1 cellular context compared by ENCODE assay signal in the genomic region with DNA sequence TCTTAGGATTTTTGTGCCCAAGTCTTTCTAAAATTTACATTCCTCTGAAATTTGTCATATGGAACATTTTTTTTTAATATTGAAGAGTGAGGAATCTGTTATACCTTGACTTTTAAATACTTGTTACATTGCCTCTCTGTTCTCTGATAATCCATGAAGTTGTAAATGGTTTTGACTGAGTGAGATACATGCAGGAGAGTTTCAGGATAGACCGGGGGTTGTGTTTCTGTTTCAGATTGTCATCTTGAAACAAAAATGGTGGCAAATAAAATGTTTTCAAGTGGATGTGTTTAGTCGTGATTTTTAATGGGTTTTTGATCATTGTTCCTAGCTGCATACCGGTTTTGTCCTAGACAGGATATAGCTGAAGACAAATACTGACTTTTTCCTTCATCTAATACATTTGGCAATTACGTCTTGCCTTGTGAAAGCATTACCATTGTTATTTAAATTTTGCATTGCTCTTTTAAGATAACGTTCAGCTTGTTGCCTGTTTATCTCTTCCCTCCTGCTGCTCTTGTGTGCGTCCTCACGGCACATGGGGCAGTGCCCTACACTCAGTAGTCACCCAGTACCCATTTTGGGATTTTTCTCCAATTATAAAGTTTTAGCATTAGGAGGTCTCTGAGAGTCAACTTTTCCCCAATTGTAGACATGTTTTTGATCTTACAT.
TF ChIP-seq lines count a peak whose summit lies in the region.

No MANE protein-coding gene starts in this region.

TF ChIP-seq in GM23338, 12 proteins besides CTCF, POLR2A, EP300 and RAD21 (continued from another document):
- TF ChIP-seq, protein P1, sequence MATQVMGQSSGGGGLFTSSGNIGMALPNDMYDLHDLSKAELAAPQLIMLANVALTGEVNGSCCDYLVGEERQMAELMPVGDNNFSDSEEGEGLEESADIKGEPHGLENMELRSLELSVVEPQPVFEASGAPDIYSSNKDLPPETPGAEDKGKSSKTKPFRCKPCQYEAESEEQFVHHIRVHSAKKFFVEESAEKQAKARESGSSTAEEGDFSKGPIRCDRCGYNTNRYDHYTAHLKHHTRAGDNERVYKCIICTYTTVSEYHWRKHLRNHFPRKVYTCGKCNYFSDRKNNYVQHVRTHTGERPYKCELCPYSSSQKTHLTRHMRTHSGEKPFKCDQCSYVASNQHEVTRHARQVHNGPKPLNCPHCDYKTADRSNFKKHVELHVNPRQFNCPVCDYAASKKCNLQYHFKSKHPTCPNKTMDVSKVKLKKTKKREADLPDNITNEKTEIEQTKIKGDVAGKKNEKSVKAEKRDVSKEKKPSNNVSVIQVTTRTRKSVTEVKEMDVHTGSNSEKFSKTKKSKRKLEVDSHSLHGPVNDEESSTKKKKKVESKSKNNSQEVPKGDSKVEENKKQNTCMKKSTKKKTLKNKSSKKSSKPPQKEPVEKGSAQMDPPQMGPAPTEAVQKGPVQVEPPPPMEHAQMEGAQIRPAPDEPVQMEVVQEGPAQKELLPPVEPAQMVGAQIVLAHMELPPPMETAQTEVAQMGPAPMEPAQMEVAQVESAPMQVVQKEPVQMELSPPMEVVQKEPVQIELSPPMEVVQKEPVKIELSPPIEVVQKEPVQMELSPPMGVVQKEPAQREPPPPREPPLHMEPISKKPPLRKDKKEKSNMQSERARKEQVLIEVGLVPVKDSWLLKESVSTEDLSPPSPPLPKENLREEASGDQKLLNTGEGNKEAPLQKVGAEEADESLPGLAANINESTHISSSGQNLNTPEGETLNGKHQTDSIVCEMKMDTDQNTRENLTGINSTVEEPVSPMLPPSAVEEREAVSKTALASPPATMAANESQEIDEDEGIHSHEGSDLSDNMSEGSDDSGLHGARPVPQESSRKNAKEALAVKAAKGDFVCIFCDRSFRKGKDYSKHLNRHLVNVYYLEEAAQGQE (IDR thresholded peaks at IDR 0.05; ENCODE audit: unreplicated experiment) = no peak
- TF ChIP-seq, protein P2, sequence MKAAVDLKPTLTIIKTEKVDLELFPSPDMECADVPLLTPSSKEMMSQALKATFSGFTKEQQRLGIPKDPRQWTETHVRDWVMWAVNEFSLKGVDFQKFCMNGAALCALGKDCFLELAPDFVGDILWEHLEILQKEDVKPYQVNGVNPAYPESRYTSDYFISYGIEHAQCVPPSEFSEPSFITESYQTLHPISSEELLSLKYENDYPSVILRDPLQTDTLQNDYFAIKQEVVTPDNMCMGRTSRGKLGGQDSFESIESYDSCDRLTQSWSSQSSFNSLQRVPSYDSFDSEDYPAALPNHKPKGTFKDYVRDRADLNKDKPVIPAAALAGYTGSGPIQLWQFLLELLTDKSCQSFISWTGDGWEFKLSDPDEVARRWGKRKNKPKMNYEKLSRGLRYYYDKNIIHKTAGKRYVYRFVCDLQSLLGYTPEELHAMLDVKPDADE (IDR thresholded peaks at IDR 0.05) = no peak
- TF ChIP-seq EZH2phosphoT487 (IDR thresholded peaks at IDR 0.05; ENCODE audit: unreplicated experiment) = no peak
- no peak for TF ChIP-seq POLR2AphosphoS5 (IDR thresholded peaks at IDR 0.05; ENCODE audit: low read depth)
- no peak for TF ChIP-seq ZNF331 (CRISPR knock-in tag; IDR thresholded peaks at IDR 0.05; ENCODE audit: low read depth)
- TF ChIP-seq STAT1 (IDR thresholded peaks at IDR 0.05; ENCODE audit: unreplicated experiment) = no peak
- TF ChIP-seq ZNF114 (CRISPR knock-in tag; IDR thresholded peaks at IDR 0.05) = no peak
- TF ChIP-seq, protein P3, sequence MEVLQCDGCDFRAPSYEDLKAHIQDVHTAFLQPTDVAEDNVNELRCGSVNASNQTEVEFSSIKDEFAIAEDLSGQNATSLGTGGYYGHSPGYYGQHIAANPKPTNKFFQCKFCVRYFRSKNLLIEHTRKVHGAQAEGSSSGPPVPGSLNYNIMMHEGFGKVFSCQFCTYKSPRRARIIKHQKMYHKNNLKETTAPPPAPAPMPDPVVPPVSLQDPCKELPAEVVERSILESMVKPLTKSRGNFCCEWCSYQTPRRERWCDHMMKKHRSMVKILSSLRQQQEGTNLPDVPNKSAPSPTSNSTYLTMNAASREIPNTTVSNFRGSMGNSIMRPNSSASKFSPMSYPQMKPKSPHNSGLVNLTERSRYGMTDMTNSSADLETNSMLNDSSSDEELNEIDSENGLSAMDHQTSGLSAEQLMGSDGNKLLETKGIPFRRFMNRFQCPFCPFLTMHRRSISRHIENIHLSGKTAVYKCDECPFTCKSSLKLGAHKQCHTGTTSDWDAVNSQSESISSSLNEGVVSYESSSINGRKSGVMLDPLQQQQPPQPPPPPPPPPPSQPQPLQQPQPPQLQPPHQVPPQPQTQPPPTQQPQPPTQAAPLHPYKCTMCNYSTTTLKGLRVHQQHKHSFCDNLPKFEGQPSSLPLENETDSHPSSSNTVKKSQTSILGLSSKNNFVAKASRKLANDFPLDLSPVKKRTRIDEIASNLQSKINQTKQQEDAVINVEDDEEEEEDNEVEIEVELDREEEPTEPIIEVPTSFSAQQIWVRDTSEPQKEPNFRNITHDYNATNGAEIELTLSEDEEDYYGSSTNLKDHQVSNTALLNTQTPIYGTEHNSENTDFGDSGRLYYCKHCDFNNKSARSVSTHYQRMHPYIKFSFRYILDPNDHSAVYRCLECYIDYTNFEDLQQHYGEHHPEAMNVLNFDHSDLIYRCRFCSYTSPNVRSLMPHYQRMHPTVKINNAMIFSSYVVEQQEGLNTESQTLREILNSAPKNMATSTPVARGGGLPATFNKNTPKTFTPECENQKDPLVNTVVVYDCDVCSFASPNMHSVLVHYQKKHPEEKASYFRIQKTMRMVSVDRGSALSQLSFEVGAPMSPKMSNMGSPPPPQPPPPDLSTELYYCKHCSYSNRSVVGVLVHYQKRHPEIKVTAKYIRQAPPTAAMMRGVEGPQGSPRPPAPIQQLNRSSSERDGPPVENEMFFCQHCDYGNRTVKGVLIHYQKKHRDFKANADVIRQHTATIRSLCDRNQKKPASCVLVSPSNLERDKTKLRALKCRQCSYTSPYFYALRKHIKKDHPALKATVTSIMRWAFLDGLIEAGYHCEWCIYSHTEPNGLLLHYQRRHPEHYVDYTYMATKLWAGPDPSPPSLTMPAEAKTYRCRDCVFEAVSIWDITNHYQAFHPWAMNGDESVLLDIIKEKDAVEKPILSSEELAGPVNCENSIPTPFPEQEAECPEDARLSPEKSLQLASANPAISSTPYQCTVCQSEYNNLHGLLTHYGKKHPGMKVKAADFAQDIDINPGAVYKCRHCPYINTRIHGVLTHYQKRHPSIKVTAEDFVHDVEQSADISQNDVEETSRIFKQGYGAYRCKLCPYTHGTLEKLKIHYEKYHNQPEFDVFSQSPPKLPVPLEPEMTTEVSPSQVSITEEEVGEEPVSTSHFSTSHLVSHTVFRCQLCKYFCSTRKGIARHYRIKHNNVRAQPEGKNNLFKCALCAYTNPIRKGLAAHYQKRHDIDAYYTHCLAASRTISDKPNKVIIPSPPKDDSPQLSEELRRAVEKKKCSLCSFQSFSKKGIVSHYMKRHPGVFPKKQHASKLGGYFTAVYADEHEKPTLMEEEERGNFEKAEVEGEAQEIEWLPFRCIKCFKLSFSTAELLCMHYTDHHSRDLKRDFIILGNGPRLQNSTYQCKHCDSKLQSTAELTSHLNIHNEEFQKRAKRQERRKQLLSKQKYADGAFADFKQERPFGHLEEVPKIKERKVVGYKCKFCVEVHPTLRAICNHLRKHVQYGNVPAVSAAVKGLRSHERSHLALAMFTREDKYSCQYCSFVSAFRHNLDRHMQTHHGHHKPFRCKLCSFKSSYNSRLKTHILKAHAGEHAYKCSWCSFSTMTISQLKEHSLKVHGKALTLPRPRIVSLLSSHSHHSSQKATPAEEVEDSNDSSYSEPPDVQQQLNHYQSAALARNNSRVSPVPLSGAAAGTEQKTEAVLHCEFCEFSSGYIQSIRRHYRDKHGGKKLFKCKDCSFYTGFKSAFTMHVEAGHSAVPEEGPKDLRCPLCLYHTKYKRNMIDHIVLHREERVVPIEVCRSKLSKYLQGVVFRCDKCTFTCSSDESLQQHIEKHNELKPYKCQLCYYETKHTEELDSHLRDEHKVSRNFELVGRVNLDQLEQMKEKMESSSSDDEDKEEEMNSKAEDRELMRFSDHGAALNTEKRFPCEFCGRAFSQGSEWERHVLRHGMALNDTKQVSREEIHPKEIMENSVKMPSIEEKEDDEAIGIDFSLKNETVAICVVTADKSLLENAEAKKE (CRISPR knock-in tag; IDR thresholded peaks at IDR 0.05) = no peak
- TF ChIP-seq EZH2 (IDR thresholded peaks at IDR 0.05; ENCODE audit: low read depth, unreplicated experiment) = no peak
TF ChIP-seq in GM23338: peak in this region for 0.
